Comparison of ENCODE assay signal across 22 cellular contexts in genomic region chr11:35424157-35424945, GRCh38. TPM values are rescaled to one million over a fixed set of nuclear protein-coding genes. Genes with fewer than 3 reads are reported as not detected.
"Had no signal": no experiment of that assay in that cellular context is flagged by ENCODE, and none has a peak within 500 bp of the region (broad histone marks: within the 10 kb centered on the region; RNA-seq: fewer than 3 reads in every experiment).

No MANE protein-coding gene starts in this region.

- H3K4me3 Mint-ChIP-seq: activated CD4-positive, alpha-beta T cell treated with anti-CD3 and anti-CD28 coated beads, Interleukin-2, amount 10 ng/mL, durations not matched to agents 24 days and 14 days; activated naive CD8-positive, alpha-beta T cell; activated T-cell treated with anti-CD3 and anti-CD28 coated beads, Interleukin-2, amount 50 U/mL, for 72 hours; endodermal cell; immature natural killer cell; nephron; T-helper 2 cell treated with Interferon-gamma antibody and Interleukin-4, amounts not matched to agents 5 μg/mL and 100 μg/mL, for 36 hours; type B pancreatic cell had no signal

- H3K27ac Mint-ChIP-seq: activated CD4-positive, alpha-beta T cell treated with anti-CD3 and anti-CD28 coated beads, Interleukin-2, amount 10 ng/mL, durations not matched to agents 24 days and 14 days; activated naive CD8-positive, alpha-beta T cell; activated T-cell treated with anti-CD3 and anti-CD28 coated beads, Interleukin-2, amount 50 U/mL, for 72 hours; endodermal cell; immature natural killer cell; nephron; T-helper 2 cell treated with Interferon-gamma antibody and Interleukin-4, amounts not matched to agents 5 μg/mL and 100 μg/mL, for 36 hours; type B pancreatic cell had no signal

- ATAC-seq: activated T-cell treated with anti-CD3 and anti-CD28 coated beads, Interleukin-2, amount 50 U/mL, for 72 hours; right cardiac atrium; stimulated activated naive CD8-positive, alpha-beta T cell treated with anti-CD3 and anti-CD28 coated beads, Interleukin-15, Interleukin-2, amounts not matched to agents 100 U/mL and 50 U/mL, for 24 hours had no signal

- H3K4me1 Mint-ChIP-seq: activated CD4-positive, alpha-beta T cell treated with anti-CD3 and anti-CD28 coated beads, Interleukin-2, amount 10 ng/mL, durations not matched to agents 24 days and 14 days had no signal

- H3K36me3 Mint-ChIP-seq: activated naive CD8-positive, alpha-beta T cell; immature natural killer cell; type B pancreatic cell had no signal

- DNase-seq: activated CD4-positive, alpha-beta T cell treated with anti-CD3 and anti-CD28 coated beads, Interleukin-2, amount 10 ng/mL, durations not matched to agents 24 days and 14 days; activated CD4-positive, CD25-positive, alpha-beta regulatory T cell; activated CD8-positive, alpha-beta memory T cell treated with anti-CD3 and anti-CD28 coated beads, Interleukin-2, amount 50 U/mL, for 48 hours; activated gamma-delta T cell treated with Interleukin-2 at 50 U/mL for 16 hours; activated T-cell treated with anti-CD3 and anti-CD28 coated beads, Interleukin-2, amount 50 U/mL, for 72 hours; anterior cingulate cortex; cerebellar nuclear complex; endodermal cell; foreskin melanocyte; immature natural killer cell; mesenchymal stem cell; occipital lobe; right cardiac atrium; small intestine; stimulated activated CD4-positive, alpha-beta T cell treated with anti-CD3 and anti-CD28 coated beads, Interleukin-4, amount 100 ng/mL, for 24 hours; stimulated activated naive CD8-positive, alpha-beta T cell treated with anti-CD3 and anti-CD28 coated beads, Interleukin-15, Interleukin-2, amounts not matched to agents 100 U/mL and 50 U/mL, for 24 hours had no signal

- H3K9me3 Mint-ChIP-seq: activated CD4-positive, alpha-beta T cell treated with anti-CD3 and anti-CD28 coated beads, Interleukin-2, amount 10 ng/mL, durations not matched to agents 24 days and 14 days; activated T-cell treated with anti-CD3 and anti-CD28 coated beads, Interleukin-2, amount 50 U/mL, for 72 hours; endodermal cell; immature natural killer cell; nephron; T-helper 2 cell treated with Interferon-gamma antibody and Interleukin-4, amounts not matched to agents 5 μg/mL and 100 μg/mL, for 36 hours; type B pancreatic cell had no signal

RNA-seq across cellular contexts. Expression of gene SLC1A2, which starts 5.0 kb away (rescaled TPM):
- total RNA-seq: activated CD4-positive, alpha-beta T cell treated with anti-CD3 and anti-CD28 coated beads, Interleukin-2, amount 10 ng/mL, durations not matched to agents 24 days and 14 days; dermis microvascular lymphatic vessel endothelial cell; epithelial cell of proximal tubule had no signal
